8 cellular contexts compared by ENCODE assay signal in genomic region chr1:244835276-244836134, GRCh38. TPM values are rescaled to one million over a fixed set of nuclear protein-coding genes. Genes with fewer than 3 reads are reported as not detected.
DNase-seq lines count a peak whose midpoint lies in the region; ATAC-seq and TF ChIP-seq lines count a peak whose summit lies in the region.

Gene COX20, plus strand, starts transcription at chr1:244835658. Its CDS starts 57 bp downstream, at chr1:244835715.

- BruUV-seq in PC-3 (replicated peaks; lab: Mats Ljungman, UMichigan) = no TSS peak

- H3K36me3 ChIP-seq in HUES48 (ENCODE audit: control insufficient read depth, insufficient read depth, low read length) (peaks cover 16% of the 10 kb centered on the region), PC-3 (ENCODE audit: low read depth, low read length) (peaks cover 19% of the 10 kb centered on the region), esophagus squamous epithelium (peaks cover 0 to 19% (median 0%) of the 10 kb centered on the region in 3 donors)

- H3K27ac Mint-ChIP-seq in activated T-cell treated with anti-CD3 and anti-CD28 coated beads, Interleukin-2, amount 50 U/mL, for 72 hours = peak within 1 kb of the TSS; percentile 98
- peak within 1 kb of the TSS; percentile 97 to 100 (median 100) for H3K27ac Mint-ChIP-seq in naive B cell
- H3K27ac Mint-ChIP-seq in stimulated activated memory B cell treated with anti-CD40 and anti-IgM and Interleukin-4, amounts not matched to agents 10 μg/mL and 1 μg/mL and 100 μg/mL, for 72 hours = peak within 1 kb of the TSS; percentile 96

- peak within 1 kb of the TSS; percentile 100 for H3K27ac ChIP-seq in HUES48 (ENCODE audit: low read depth, low read length)
- peak within 1 kb of the TSS; percentile 91 for H3K27ac ChIP-seq in PC-3 (ENCODE audit: low read length)
- peak within 1 kb of the TSS; percentile 97 to 99 (median 99) for H3K27ac ChIP-seq in esophagus squamous epithelium

- peaks cover 5% of the 10 kb centered on the region for H4K20me1 ChIP-seq in PC-3 (ENCODE audit: low read length)

- peak within 1 kb of the TSS; percentile 96 for H3K4me3 ChIP-seq in HUES48 (ENCODE audit: low read depth, low read length)
- peak within 1 kb of the TSS; percentile 94 for H3K4me3 ChIP-seq in PC-3 (ENCODE audit: low read length)
- H3K4me3 ChIP-seq in esophagus squamous epithelium = peak within 1 kb of the TSS; percentile 52 to 86 (median 76)

- H3K9ac ChIP-seq in HUES48 (ENCODE audit: low read depth, low read length) (peak within 1 kb of the TSS; percentile 100), PC-3 (ENCODE audit: low read length) (peak within 1 kb of the TSS; percentile 98)

- H3K4me1 Mint-ChIP-seq in activated T-cell treated with anti-CD3 and anti-CD28 coated beads, Interleukin-2, amount 50 U/mL, for 72 hours (ENCODE audit: low read depth) = peaks cover 68% of the 10 kb centered on the region
- peaks cover 28 to 60% (median 59%) of the 10 kb centered on the region in 3 donors for H3K4me1 Mint-ChIP-seq in naive B cell
- peaks cover 55% of the 10 kb centered on the region for H3K4me1 Mint-ChIP-seq in stimulated activated memory B cell treated with anti-CD40 and anti-IgM and Interleukin-4, amounts not matched to agents 10 μg/mL and 1 μg/mL and 100 μg/mL, for 72 hours

- H3K4me1 ChIP-seq in HUES48 (ENCODE audit: control insufficient read depth, insufficient read depth, low read length) (peaks cover 26% of the 10 kb centered on the region), PC-3 (ENCODE audit: insufficient read depth, low read length) (peaks cover 47% of the 10 kb centered on the region), esophagus squamous epithelium (peaks cover 7 to 59% (median 10%) of the 10 kb centered on the region in 3 donors)

- peak in 2 of 4 donors; percentile 40 to 52 for TF ChIP-seq POLR2A in esophagus squamous epithelium (IDR thresholded peaks at IDR 0.05)

- H2AFZ ChIP-seq in PC-3 (ENCODE audit: low read length) = peak within 1 kb of the TSS; percentile 63

- WGBS in esophagus squamous epithelium, 2 donors = 0% methylated on average over 4 of the region's 77 CpGs

- no peaks in the 10 kb centered on the region for H3K9me3 Mint-ChIP-seq in activated T-cell treated with anti-CD3 and anti-CD28 coated beads, Interleukin-2, amount 50 U/mL, for 72 hours
- no peaks in the 10 kb centered on the region for H3K9me3 Mint-ChIP-seq in naive B cell
- no peaks in the 10 kb centered on the region for H3K9me3 Mint-ChIP-seq in stimulated activated memory B cell treated with anti-CD40 and anti-IgM and Interleukin-4, amounts not matched to agents 10 μg/mL and 1 μg/mL and 100 μg/mL, for 72 hours

- no peaks in the 10 kb centered on the region for H3K9me3 ChIP-seq in HUES48 (ENCODE audit: control insufficient read depth, insufficient read depth, low read length)
- H3K9me3 ChIP-seq in PC-3 (ENCODE audit: low read length) = no peaks in the 10 kb centered on the region
- H3K9me3 ChIP-seq in esophagus squamous epithelium = no peaks in the 10 kb centered on the region

- POLR2A ChIA-PET in PC-3 (lab: Charles Lee; ENCODE audit: unreplicated experiment) = interaction anchor here (0.5 to 0.8 kb wide), 8 partner anchors 27 to 332 kb away, joined by 3 to 10 read pairs (median 4); partner anchors contain the start of gene HNRNPU

- intact Hi-C loops in PC-3 (cut with micrococcal nuclease) (loop anchor here (1.0 to 2.0 kb wide), 3 partner anchors 29 to 207 kb away; partner anchors contain the start of genes DESI2 and HNRNPU), esophagus squamous epithelium (cut with DNase I) (no loop called here)

- H3K4me3 Mint-ChIP-seq in activated T-cell treated with anti-CD3 and anti-CD28 coated beads, Interleukin-2, amount 50 U/mL, for 72 hours = peak within 1 kb of the TSS; percentile 92 to 96
- H3K4me3 Mint-ChIP-seq in naive B cell = peak within 1 kb of the TSS; percentile 92 to 100 (median 98)
- H3K4me3 Mint-ChIP-seq in stimulated activated memory B cell treated with anti-CD40 and anti-IgM and Interleukin-4, amounts not matched to agents 10 μg/mL and 1 μg/mL and 100 μg/mL, for 72 hours = peak within 1 kb of the TSS; percentile 99

- peak within 1 kb of the TSS; percentile 87 for H3K4me2 ChIP-seq in PC-3 (ENCODE audit: low read length)

- no peak for TF ChIP-seq CTCF in PC-3 (conservative IDR thresholded peaks at IDR 0.05; ENCODE audit: low read depth, low read length)
- TF ChIP-seq CTCF in esophagus squamous epithelium (IDR thresholded peaks at IDR 0.05) = peak in 2 of 6 experiments; percentile 5 to 18

- H3K79me2 ChIP-seq in PC-3 (ENCODE audit: low read length) = peaks cover 50% of the 10 kb centered on the region

- CTCF ChIA-PET in PC-3 (lab: Charles Lee) = no interaction called here

- peak; percentile 84 for DNase-seq in DMS 273 treated with DMSO at 0.1 percent for 48 hours (lab: John Stamatoyannopoulos, UW)
- DNase-seq in PC-3 = peak; percentile 95
- DNase-seq in activated T-cell treated with anti-CD3 and anti-CD28 coated beads, Interleukin-2, amount 50 U/mL, for 72 hours = peak; percentile 89 to 90
- DNase-seq in esophagus squamous epithelium (lab: John Stamatoyannopoulos, UW) = peak; percentile 67
- peak; percentile 93 for DNase-seq in naive B cell

- H3K27me3 Mint-ChIP-seq in activated T-cell treated with anti-CD3 and anti-CD28 coated beads, Interleukin-2, amount 50 U/mL, for 72 hours (ENCODE audit: low read depth) = no peaks in the 10 kb centered on the region
- H3K27me3 Mint-ChIP-seq in naive B cell = no peaks in the 10 kb centered on the region
- no peaks in the 10 kb centered on the region for H3K27me3 Mint-ChIP-seq in stimulated activated memory B cell treated with anti-CD40 and anti-IgM and Interleukin-4, amounts not matched to agents 10 μg/mL and 1 μg/mL and 100 μg/mL, for 72 hours

- H3K36me3 Mint-ChIP-seq in activated T-cell treated with anti-CD3 and anti-CD28 coated beads, Interleukin-2, amount 50 U/mL, for 72 hours (ENCODE audit: insufficient read depth in 2 of 2) = peaks cover 15 to 23% of the 10 kb centered on the region in 2 donors
- peaks cover 12 to 18% of the 10 kb centered on the region in 2 donors for H3K36me3 Mint-ChIP-seq in naive B cell
- peaks cover 30% of the 10 kb centered on the region for H3K36me3 Mint-ChIP-seq in stimulated activated memory B cell treated with anti-CD40 and anti-IgM and Interleukin-4, amounts not matched to agents 10 μg/mL and 1 μg/mL and 100 μg/mL, for 72 hours

- no peaks in the 10 kb centered on the region for H3K27me3 ChIP-seq in HUES48 (ENCODE audit: control insufficient read depth, insufficient read depth, low read length)
- no peaks in the 10 kb centered on the region for H3K27me3 ChIP-seq in PC-3 (ENCODE audit: low read length)
- no peaks in the 10 kb centered on the region for H3K27me3 ChIP-seq in esophagus squamous epithelium

- ATAC-seq in GM21423 (IDR thresholded peaks at IDR 0.05; ENCODE audit: unreplicated experiment) (peak; percentile 63), PC-3 (peak; percentile 59), naive B cell (ENCODE audit: low read depth in 2 of 2) (peak; percentile 62 to 66)
- peak; percentile 69 to 70 for ATAC-seq in activated T-cell treated with anti-CD3 and anti-CD28 coated beads, Interleukin-2, amount 50 U/mL, for 72 hours (replicated peaks in 1 of 2)
- peak; percentile 89 for ATAC-seq in stimulated activated memory B cell treated with anti-CD40 and anti-IgM and Interleukin-4, amounts not matched to agents 10 μg/mL and 1 μg/mL and 100 μg/mL, for 72 hours

- no peaks in the 10 kb centered on the region for H3K9me2 ChIP-seq in PC-3 (replicated peaks; ENCODE audit: low read length)

- peaks cover 12% of the 10 kb centered on the region for H3F3A ChIP-seq in PC-3 (ENCODE audit: low read length, unreplicated experiment)

RNA-seq across cellular contexts. Expression of gene COX20, which starts in this region (rescaled TPM):
- 50.0 and 55.8 TPM in 2 replicates for total RNA-seq in PC-3 (2014; rRNA removed)
- 10 to 100 TPM in 1 of 2 donors, 1 to 10 TPM in 1; 9.8 to 12.1 TPM for total RNA-seq in activated T-cell treated with anti-CD3 and anti-CD28 coated beads, Interleukin-2, amount 50 U/mL, for 72 hours
- 10 to 100 TPM; 19.2 to 48.4 (median 37.0) TPM for total RNA-seq in esophagus squamous epithelium
- polyA plus RNA-seq in naive B cell (ENCODE audit: low read depth in 6 of 6) = 10 to 100 TPM; 33.5 to 70.9 (median 49.7) TPM

Comparison
In these comparisons a context has a peak if more than half of its experiments do, and no peak if none do; other contexts are left out.
1. Peak in every context shown above with its lines: DNase-seq, ATAC-seq, H3K4me3 ChIP-seq and H3K27ac ChIP-seq.